Comparison of ENCODE assay signal across 1 cellular context in genomic region chr15:64600794-64601193, GRCh38.
TF ChIP-seq lines count a peak whose summit lies in the region.

No MANE protein-coding gene starts in this region.

TF ChIP-seq in HEK293T, 16 proteins besides CTCF, POLR2A, EP300 and RAD21 (continued from another document):
- TF ChIP-seq PKNOX1 (IDR thresholded peaks at IDR 0.05) (no peak), ARNT (IDR thresholded peaks at IDR 0.05) (no peak), TARDBP (IDR thresholded peaks at IDR 0.05) (no peak), ELF4 (IDR thresholded peaks at IDR 0.05) (no peak), FOXK2 (IDR thresholded peaks at IDR 0.05) (no peak), ZNF384 (IDR thresholded peaks at IDR 0.05) (no peak), L3MBTL2 (conservative IDR thresholded peaks at IDR 0.05) (no peak), BHLHE40 (IDR thresholded peaks at IDR 0.05; ENCODE audit: borderline replicate concordance) (no peak)
